1 cellular context compared by ENCODE assay signal in genomic region chr1:23743287-23744052, GRCh38.
A peak's percentile ranks its signal among the peaks of the same experiment; 100 is the strongest.
TF ChIP-seq lines count a peak whose summit lies in the region.

TSS of gene ELOA (plus strand) at chr1:23743471. CDS start at chr1:23743504, 33 bp downstream.

TF ChIP-seq in HepG2, 621 proteins besides CTCF, POLR2A, EP300 and RAD21 (continued from another document and continues in another):
- peak; percentile 37; the same call in 1 of the 2 replicates for TF ChIP-seq ZNF547 (CRISPR knock-in tag; IDR thresholded peaks at IDR 0.05)
- TF ChIP-seq SMYD3 (CRISPR knock-in tag; IDR thresholded peaks at IDR 0.05) = no peak
- TF ChIP-seq HES4 (CRISPR knock-in tag; IDR thresholded peaks at IDR 0.05; ENCODE audit: borderline replicate concordance) = peak; percentile 83
- peak; percentile 88 for TF ChIP-seq KAT8 (CRISPR knock-in tag; IDR thresholded peaks at IDR 0.05)
- 0 out of 2 replicates have a peak, but pooled peaks have one; percentile 7 for TF ChIP-seq ZBTB33 (CRISPR knock-in tag; IDR thresholded peaks at IDR 0.05)
- TF ChIP-seq, protein P1, sequence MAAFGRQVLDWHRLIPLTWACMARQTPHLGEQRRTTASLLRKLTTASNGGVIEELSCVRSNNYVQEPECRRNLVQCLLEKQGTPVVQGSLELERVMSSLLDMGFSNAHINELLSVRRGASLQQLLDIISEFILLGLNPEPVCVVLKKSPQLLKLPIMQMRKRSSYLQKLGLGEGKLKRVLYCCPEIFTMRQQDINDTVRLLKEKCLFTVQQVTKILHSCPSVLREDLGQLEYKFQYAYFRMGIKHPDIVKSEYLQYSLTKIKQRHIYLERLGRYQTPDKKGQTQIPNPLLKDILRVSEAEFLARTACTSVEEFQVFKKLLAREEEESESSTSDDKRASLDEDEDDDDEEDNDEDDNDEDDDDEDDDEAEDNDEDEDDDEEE (CRISPR knock-in tag; IDR thresholded peaks at IDR 0.05) = 0 out of 2 replicates have a peak, but pooled peaks have one; percentile 38
- TF ChIP-seq, protein P2, sequence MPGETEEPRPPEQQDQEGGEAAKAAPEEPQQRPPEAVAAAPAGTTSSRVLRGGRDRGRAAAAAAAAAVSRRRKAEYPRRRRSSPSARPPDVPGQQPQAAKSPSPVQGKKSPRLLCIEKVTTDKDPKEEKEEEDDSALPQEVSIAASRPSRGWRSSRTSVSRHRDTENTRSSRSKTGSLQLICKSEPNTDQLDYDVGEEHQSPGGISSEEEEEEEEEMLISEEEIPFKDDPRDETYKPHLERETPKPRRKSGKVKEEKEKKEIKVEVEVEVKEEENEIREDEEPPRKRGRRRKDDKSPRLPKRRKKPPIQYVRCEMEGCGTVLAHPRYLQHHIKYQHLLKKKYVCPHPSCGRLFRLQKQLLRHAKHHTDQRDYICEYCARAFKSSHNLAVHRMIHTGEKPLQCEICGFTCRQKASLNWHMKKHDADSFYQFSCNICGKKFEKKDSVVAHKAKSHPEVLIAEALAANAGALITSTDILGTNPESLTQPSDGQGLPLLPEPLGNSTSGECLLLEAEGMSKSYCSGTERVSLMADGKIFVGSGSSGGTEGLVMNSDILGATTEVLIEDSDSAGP (CRISPR knock-in tag; IDR thresholded peaks at IDR 0.05; ENCODE audit: borderline replicate concordance) = peak; percentile 74
- TF ChIP-seq NPAS2 (CRISPR knock-in tag; IDR thresholded peaks at IDR 0.05; ENCODE audit: borderline replicate concordance) = no peak
- TF ChIP-seq ADNP (CRISPR knock-in tag; IDR thresholded peaks at IDR 0.05) = no peak
- TF ChIP-seq ETV5 (CRISPR knock-in tag; IDR thresholded peaks at IDR 0.05; ENCODE audit: borderline replicate concordance) = peak; percentile 85
- TF ChIP-seq XRCC5 (optimal IDR thresholded peaks at IDR 0.05; ENCODE audit: low read length) = peak; percentile 27
- TF ChIP-seq, protein P3, sequence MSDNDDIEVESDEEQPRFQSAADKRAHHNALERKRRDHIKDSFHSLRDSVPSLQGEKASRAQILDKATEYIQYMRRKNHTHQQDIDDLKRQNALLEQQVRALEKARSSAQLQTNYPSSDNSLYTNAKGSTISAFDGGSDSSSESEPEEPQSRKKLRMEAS (IDR thresholded peaks at IDR 0.05) = peak; percentile 67
- TF ChIP-seq AGO2 (optimal IDR thresholded peaks at IDR 0.05; ENCODE audit: low read depth, low read length) = peak; percentile 81
- no peak for TF ChIP-seq CBX2 (IDR thresholded peaks at IDR 0.05; ENCODE audit: low read depth, low read length)
- peak; percentile 30; the same call in 1 of the 2 replicates for TF ChIP-seq CBX2 (CRISPR knock-in tag; IDR thresholded peaks at IDR 0.05; ENCODE audit: low read depth)
- TF ChIP-seq, protein P4, sequence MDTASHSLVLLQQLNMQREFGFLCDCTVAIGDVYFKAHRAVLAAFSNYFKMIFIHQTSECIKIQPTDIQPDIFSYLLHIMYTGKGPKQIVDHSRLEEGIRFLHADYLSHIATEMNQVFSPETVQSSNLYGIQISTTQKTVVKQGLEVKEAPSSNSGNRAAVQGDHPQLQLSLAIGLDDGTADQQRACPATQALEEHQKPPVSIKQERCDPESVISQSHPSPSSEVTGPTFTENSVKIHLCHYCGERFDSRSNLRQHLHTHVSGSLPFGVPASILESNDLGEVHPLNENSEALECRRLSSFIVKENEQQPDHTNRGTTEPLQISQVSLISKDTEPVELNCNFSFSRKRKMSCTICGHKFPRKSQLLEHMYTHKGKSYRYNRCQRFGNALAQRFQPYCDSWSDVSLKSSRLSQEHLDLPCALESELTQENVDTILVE (CRISPR knock-in tag; IDR thresholded peaks at IDR 0.05) = peak; percentile 74; the same call in 1 of the 2 replicates
- peak; percentile 67 for TF ChIP-seq ZNF331 (CRISPR knock-in tag; IDR thresholded peaks at IDR 0.05)
- TF ChIP-seq CHCHD3 (CRISPR knock-in tag; IDR thresholded peaks at IDR 0.05) = no peak; the same call in 1 of the 2 replicates
- TF ChIP-seq ATF7-NPFF (CRISPR knock-in tag; IDR thresholded peaks at IDR 0.05; ENCODE audit: low read depth) = peak; percentile 69
- TF ChIP-seq KDM1A (CRISPR knock-in tag; IDR thresholded peaks at IDR 0.05) = no peak
- TF ChIP-seq RBM39 (IDR thresholded peaks at IDR 0.05; ENCODE audit: low read depth, low read length, poor library complexity, severe bottlenecking) = peak; percentile 66
- peak; percentile 83 for TF ChIP-seq ZNF274 (CRISPR knock-in tag; IDR thresholded peaks at IDR 0.05)
- no peak for TF ChIP-seq HNF1A (IDR thresholded peaks at IDR 0.05; ENCODE audit: low read depth)
- TF ChIP-seq HNF1A (CRISPR knock-in tag; IDR thresholded peaks at IDR 0.05; ENCODE audit: borderline replicate concordance) = peak; percentile 34; the same call in 1 of the 2 replicates
- TF ChIP-seq ZNF709 (CRISPR knock-in tag; IDR thresholded peaks at IDR 0.05) = peak; percentile 78
- peak; percentile 96; the same call in 1 of the 2 replicates for TF ChIP-seq PAX8 (CRISPR knock-in tag; IDR thresholded peaks at IDR 0.05; ENCODE audit: borderline replicate concordance)
- TF ChIP-seq TEAD3 (CRISPR knock-in tag; optimal IDR thresholded peaks at IDR 0.05; ENCODE audit: borderline replicate concordance) = peak; percentile 13
- TF ChIP-seq, protein P5, sequence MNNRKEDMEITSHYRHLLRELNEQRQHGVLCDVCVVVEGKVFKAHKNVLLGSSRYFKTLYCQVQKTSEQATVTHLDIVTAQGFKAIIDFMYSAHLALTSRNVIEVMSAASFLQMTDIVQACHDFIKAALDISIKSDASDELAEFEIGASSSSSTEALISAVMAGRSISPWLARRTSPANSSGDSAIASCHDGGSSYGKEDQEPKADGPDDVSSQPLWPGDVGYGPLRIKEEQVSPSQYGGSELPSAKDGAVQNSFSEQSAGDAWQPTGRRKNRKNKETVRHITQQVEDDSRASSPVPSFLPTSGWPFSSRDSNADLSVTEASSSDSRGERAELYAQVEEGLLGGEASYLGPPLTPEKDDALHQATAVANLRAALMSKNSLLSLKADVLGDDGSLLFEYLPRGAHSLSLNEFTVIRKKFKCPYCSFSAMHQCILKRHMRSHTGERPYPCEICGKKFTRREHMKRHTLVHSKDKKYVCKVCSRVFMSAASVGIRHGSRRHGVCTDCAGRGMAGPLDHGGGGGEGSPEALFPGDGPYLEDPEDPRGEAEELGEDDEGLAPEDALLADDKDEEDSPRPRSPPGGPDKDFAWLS (CRISPR knock-in tag; IDR thresholded peaks at IDR 0.05; ENCODE audit: borderline replicate concordance) = no peak
- TF ChIP-seq KLF16 (CRISPR knock-in tag; IDR thresholded peaks at IDR 0.05) = peak in 1 of 2 experiments; percentile 83; a peak in 2 of 4 replicates
- TF ChIP-seq ETV6 (CRISPR knock-in tag; conservative IDR thresholded peaks at IDR 0.05) = 0 out of 2 replicates have a peak, but pooled peaks have one; percentile 32
- TF ChIP-seq ZBTB38 (CRISPR knock-in tag; IDR thresholded peaks at IDR 0.05) = peak; percentile 46; the same call in 1 of the 2 replicates
- TF ChIP-seq NRL (CRISPR knock-in tag; IDR thresholded peaks at IDR 0.05; ENCODE audit: borderline replicate concordance) = no peak
- TF ChIP-seq MAF1 (CRISPR knock-in tag; IDR thresholded peaks at IDR 0.05; ENCODE audit: borderline replicate concordance) = no peak
- TF ChIP-seq HNF4G (IDR thresholded peaks at IDR 0.05; ENCODE audit: borderline replicate concordance, low read depth, low read length) = no peak
- 0 out of 2 replicates have a peak, but pooled peaks have one; percentile 30 for TF ChIP-seq HNF4G (CRISPR knock-in tag; IDR thresholded peaks at IDR 0.05; ENCODE audit: borderline replicate concordance, low read depth)
- TF ChIP-seq ZNF629 (CRISPR knock-in tag; conservative IDR thresholded peaks at IDR 0.05) = no peak
- 0 out of 2 replicates have a peak, but pooled peaks have one; percentile 41 for TF ChIP-seq NFKBIZ (CRISPR knock-in tag; IDR thresholded peaks at IDR 0.05)
- peak; percentile 74 for TF ChIP-seq ASH2L (IDR thresholded peaks at IDR 0.05; ENCODE audit: insufficient read length, low read depth, low read length)
- 0 out of 2 replicates have a peak, but pooled peaks have one; percentile 26 for TF ChIP-seq ZHX2 (IDR thresholded peaks at IDR 0.05; ENCODE audit: low read depth)
- no peak for TF ChIP-seq ZHX2 (CRISPR knock-in tag; IDR thresholded peaks at IDR 0.05; ENCODE audit: borderline replicate concordance)
- TF ChIP-seq ZNF124 (CRISPR knock-in tag; IDR thresholded peaks at IDR 0.05) = 0 out of 2 replicates have a peak, but pooled peaks have one; percentile 42
- TF ChIP-seq KLF15 (CRISPR knock-in tag; IDR thresholded peaks at IDR 0.05; ENCODE audit: borderline replicate concordance) = no peak
- TF ChIP-seq HIVEP1 (CRISPR knock-in tag; IDR thresholded peaks at IDR 0.05) = peak; percentile 59; the same call in 1 of the 2 replicates
- no peak for TF ChIP-seq BRCA1 (CRISPR knock-in tag; IDR thresholded peaks at IDR 0.05)
- TF ChIP-seq NONO (IDR thresholded peaks at IDR 0.05) = no peak
- peak; percentile 91 for TF ChIP-seq NONO (CRISPR knock-in tag; conservative IDR thresholded peaks at IDR 0.05)
- TF ChIP-seq CBX5 (CRISPR knock-in tag; IDR thresholded peaks at IDR 0.05; ENCODE audit: borderline replicate concordance) = peak; percentile 40; the same call in 1 of the 2 replicates
- TF ChIP-seq ZFP36 (IDR thresholded peaks at IDR 0.05; ENCODE audit: borderline replicate concordance, low read depth, low read length, partially characterized antibody) = no peak
